Comparison of ENCODE assay signal across 1 cellular context in the genomic region with DNA sequence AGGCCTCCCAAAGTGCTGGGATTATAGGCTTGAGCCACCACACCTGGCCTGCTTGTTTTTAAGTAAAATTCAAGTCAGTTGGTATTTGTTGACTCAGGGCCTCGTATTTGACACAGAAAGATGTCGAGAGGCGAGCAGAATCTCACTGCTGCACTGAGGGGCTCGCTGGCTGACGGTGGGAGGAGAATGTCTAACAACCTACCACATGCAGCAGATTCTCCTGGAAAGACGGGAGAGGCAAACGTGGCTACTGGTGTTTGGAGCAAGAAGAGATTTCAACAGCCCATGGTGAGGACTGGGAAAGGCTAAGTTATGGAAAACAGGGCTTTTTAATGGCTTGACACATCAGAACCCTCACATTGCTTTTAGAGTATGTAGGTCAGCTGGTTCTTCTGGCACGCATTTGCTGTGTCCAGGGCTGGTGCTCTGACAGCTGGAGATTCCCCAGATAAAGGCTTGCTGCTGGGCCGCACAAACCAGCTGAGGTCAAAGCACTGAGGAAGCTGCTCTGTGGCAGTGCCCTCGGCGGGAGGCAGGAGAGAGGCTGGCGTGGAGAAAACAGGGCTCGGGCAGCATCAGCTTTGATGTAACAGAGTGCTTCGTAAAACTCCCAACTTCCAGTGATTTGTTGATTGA.
TF ChIP-seq lines count a peak whose summit lies in the region.

No MANE protein-coding gene starts in this region.

TF ChIP-seq in liver, 16 proteins besides CTCF, POLR2A, EP300 and RAD21 (continued from another document):
- TF ChIP-seq, protein P1, sequence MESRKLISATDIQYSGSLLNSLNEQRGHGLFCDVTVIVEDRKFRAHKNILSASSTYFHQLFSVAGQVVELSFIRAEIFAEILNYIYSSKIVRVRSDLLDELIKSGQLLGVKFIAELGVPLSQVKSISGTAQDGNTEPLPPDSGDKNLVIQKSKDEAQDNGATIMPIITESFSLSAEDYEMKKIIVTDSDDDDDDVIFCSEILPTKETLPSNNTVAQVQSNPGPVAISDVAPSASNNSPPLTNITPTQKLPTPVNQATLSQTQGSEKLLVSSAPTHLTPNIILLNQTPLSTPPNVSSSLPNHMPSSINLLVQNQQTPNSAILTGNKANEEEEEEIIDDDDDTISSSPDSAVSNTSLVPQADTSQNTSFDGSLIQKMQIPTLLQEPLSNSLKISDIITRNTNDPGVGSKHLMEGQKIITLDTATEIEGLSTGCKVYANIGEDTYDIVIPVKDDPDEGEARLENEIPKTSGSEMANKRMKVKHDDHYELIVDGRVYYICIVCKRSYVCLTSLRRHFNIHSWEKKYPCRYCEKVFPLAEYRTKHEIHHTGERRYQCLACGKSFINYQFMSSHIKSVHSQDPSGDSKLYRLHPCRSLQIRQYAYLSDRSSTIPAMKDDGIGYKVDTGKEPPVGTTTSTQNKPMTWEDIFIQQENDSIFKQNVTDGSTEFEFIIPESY (IDR thresholded peaks at IDR 0.05) = no peak
- no peak for TF ChIP-seq EGR1 (IDR thresholded peaks at IDR 0.05; ENCODE audit: low read depth in 2 of 2)
- TF ChIP-seq ATF3 (IDR thresholded peaks at IDR 0.05) = no peak
- no peak for TF ChIP-seq HNF4G (IDR thresholded peaks at IDR 0.05)
- no peak for TF ChIP-seq JUND (IDR thresholded peaks at IDR 0.05)
- no peak for TF ChIP-seq NR2F2 (IDR thresholded peaks at IDR 0.05)
- TF ChIP-seq REST (IDR thresholded peaks at IDR 0.05) = no peak
- TF ChIP-seq GABPA (IDR thresholded peaks at IDR 0.05 in 1 of 2, conservative IDR thresholded peaks at IDR 0.05 in 1 of 2) = no peak
- TF ChIP-seq HNF4A (conservative IDR thresholded peaks at IDR 0.05) = peak; percentile 35 to 61
TF ChIP-seq in liver: peak in this region for 4.
